17 cellular contexts compared by ENCODE assay signal in genomic region chr3:62249855-62250543, GRCh38.
DNase-seq lines count a peak whose midpoint lies in the region; ATAC-seq and TF ChIP-seq lines count a peak whose summit lies in the region.
"Had no signal": no experiment of that assay in that cellular context is flagged by ENCODE, and none has a peak within 500 bp of the region (broad histone marks: within the 10 kb centered on the region; RNA-seq: fewer than 3 reads in every experiment).

No MANE protein-coding gene starts in this region.

- WGBS in SK-N-SH (ENCODE audit: low lambda C conversion rate) = 100% methylated on average over 2 of the region's 2 CpGs
- no CpG with 5 or more reads among the region's 2 CpGs for WGBS in mesendoderm (ENCODE audit: extremely low coverage, insufficient coverage, low lambda C conversion rate)
- WGBS in heart right ventricle, 2 donors = 87 to 90% methylated on average over 2 of the region's 2 CpGs

- no peak overlapping the region for H3K27ac ChIP-seq in SK-N-SH (ENCODE audit: low read depth in 2 of 2, low read length in 1 of 2)
- H3K27ac ChIP-seq in left lung = peak overlapping the region; percentile 15 to 43
- no peak overlapping the region for H3K27ac ChIP-seq in mesendoderm (ENCODE audit: low read depth, low read length)
- no peak overlapping the region for H3K27ac ChIP-seq in heart right ventricle
- H3K27ac ChIP-seq: HL-60 had no signal

- H3K9me3 ChIP-seq in SK-N-SH (no peaks in the 10 kb centered on the region), left lung (no peaks in the 10 kb centered on the region), heart right ventricle (no peaks in the 10 kb centered on the region)

- DNase-seq in SK-N-SH (peak; percentile 19), left lung (no peak), mesendoderm (peak; percentile 35), heart right ventricle (no peak)
- DNase-seq: C1 segment of cervical spinal cord; CD4-positive, CD25-positive, alpha-beta regulatory T cell; CD8-positive, alpha-beta memory T cell; COR-L47; DMS153; DND-41 had no signal

- TF ChIP-seq EP300 in SK-N-SH (IDR thresholded peaks at IDR 0.05; ENCODE audit: borderline replicate concordance in 1 of 2, low read depth in 1 of 2, low read length in 1 of 2) = no peak

- H3K36me3 ChIP-seq in SK-N-SH (replicated peaks in 1 of 2; ENCODE audit: control insufficient read depth in 1 of 2, insufficient read depth in 2 of 2, low read length in 1 of 2) (peaks cover 0 to 4% of the 10 kb centered on the region in 2 experiments), left lung (no peaks in the 10 kb centered on the region), mesendoderm (ENCODE audit: control insufficient read depth, insufficient read depth, low read length) (no peaks in the 10 kb centered on the region), heart right ventricle (peaks cover 0 to 3% (median 0%) of the 10 kb centered on the region in 9 donors)

- H3K9ac ChIP-seq in SK-N-SH = no peak overlapping the region
- no peak overlapping the region for H3K9ac ChIP-seq in mesendoderm (ENCODE audit: low read length)

- H2BK15ac ChIP-seq in mesendoderm (replicated peaks; ENCODE audit: low read depth) = no peak overlapping the region

- H4K8ac ChIP-seq in mesendoderm (ENCODE audit: low read depth, low read length) = no peak overlapping the region

- H3K9me2 ChIP-seq in SK-N-SH = no peaks in the 10 kb centered on the region

- no peak overlapping the region for H3K18ac ChIP-seq in mesendoderm (ENCODE audit: low read length)

- H3K4me3 ChIP-seq in SK-N-SH (ENCODE audit: low read depth in 2 of 2, low read length in 1 of 2) = no peak overlapping the region
- H3K4me3 ChIP-seq in left lung = no peak overlapping the region
- no peak overlapping the region for H3K4me3 ChIP-seq in mesendoderm (ENCODE audit: low read length)
- no peak overlapping the region for H3K4me3 ChIP-seq in heart right ventricle
- H3K4me3 ChIP-seq: GM12878, GM23338, K562 had no signal

- TF ChIP-seq CTCF in SK-N-SH (IDR thresholded peaks at IDR 0.05) = no peak
- no peak for TF ChIP-seq CTCF in left lung (IDR thresholded peaks at IDR 0.05)
- no peak for TF ChIP-seq CTCF in heart right ventricle (IDR thresholded peaks at IDR 0.05)

- no peaks in the 10 kb centered on the region; the same call in 1 of the 2 replicates for H4K20me1 ChIP-seq in SK-N-SH (ENCODE audit: insufficient read depth)

- H2AFZ ChIP-seq in SK-N-SH (ENCODE audit: low read depth) = no peak overlapping the region
- H2AFZ ChIP-seq: GM23338 had no signal

- H3K4me1 ChIP-seq in SK-N-SH (ENCODE audit: control insufficient read depth in 1 of 2, insufficient read depth in 2 of 2, low read depth in 1 of 2, low read length in 1 of 2) (peaks cover 0 to 10% of the 10 kb centered on the region in 2 experiments; a peak in 2 of 4 replicates), left lung (peaks cover 0 to 15% of the 10 kb centered on the region in 2 donors), mesendoderm (ENCODE audit: control insufficient read depth, low read depth, low read length) (peaks cover 5% of the 10 kb centered on the region), heart right ventricle (peaks cover 0 to 55% (median 23%) of the 10 kb centered on the region in 9 donors)

- H2BK5ac ChIP-seq in mesendoderm (ENCODE audit: low read length) = no peak overlapping the region

- no peaks in the 10 kb centered on the region for H3K79me2 ChIP-seq in SK-N-SH (ENCODE audit: insufficient read depth)
- no peaks in the 10 kb centered on the region for H3K79me2 ChIP-seq in mesendoderm (ENCODE audit: control insufficient read depth, insufficient read depth, low read length)

- CTCF ChIA-PET in SK-N-SH (lab: Yijun Ruan, JAX) = interaction anchor here (0.7 to 1.8 kb wide), 8 partner anchors 8 to 310 kb away, joined by 3 to 4 read pairs (median 4); no protein-coding TSS in a partner anchor

- no peak overlapping the region for H4K5ac ChIP-seq in mesendoderm (ENCODE audit: low read length)

- no peak for ATAC-seq in SK-N-SH treated with all-trans-retinoic acid at 6 μM for 48 hours
- ATAC-seq in left lung = peak; percentile 65
- ATAC-seq in GM18519 (IDR thresholded peaks at IDR 0.05; ENCODE audit: low FRiP score, unreplicated experiment) = no peak
- no peak for ATAC-seq in GM19397 (IDR thresholded peaks at IDR 0.05; ENCODE audit: unreplicated experiment)
- ATAC-seq in heart right ventricle = no peak
- ATAC-seq: GM12878, K562 had no signal

- H3K4me2 ChIP-seq in SK-N-SH = no peak overlapping the region
- H3K4me2 ChIP-seq in mesendoderm (ENCODE audit: low read length) = no peak overlapping the region
- H3K4me2 ChIP-seq: GM23338 had no signal

- no peak overlapping the region for H3K4ac ChIP-seq in mesendoderm (ENCODE audit: low read depth, low read length)

- H2BK120ac ChIP-seq in mesendoderm (ENCODE audit: low read depth, low read length) = no peak overlapping the region

- intact Hi-C loops in left lung (cut with DNase I) = no loop called here
- intact Hi-C loops in heart right ventricle (cut with DNase I) = no loop called here

- no peaks in the 10 kb centered on the region for H3K79me1 ChIP-seq in mesendoderm (ENCODE audit: low read length)

- TF ChIP-seq RAD21 in SK-N-SH (IDR thresholded peaks at IDR 0.05; ENCODE audit: low read length) = no peak

- POLR2A ChIA-PET in SK-N-SH (lab: Yijun Ruan, JAX) = no interaction called here

- H3K56ac ChIP-seq in mesendoderm (ENCODE audit: low read length) = no peak overlapping the region

- no peak overlapping the region for H3K23ac ChIP-seq in mesendoderm (ENCODE audit: low read length)

- H2AK5ac ChIP-seq in mesendoderm (ENCODE audit: low read length) = no peak overlapping the region

- peaks cover 18% of the 10 kb centered on the region for H3F3A ChIP-seq in SK-N-SH (replicated peaks; ENCODE audit: insufficient read depth)

- H3K27me3 ChIP-seq in SK-N-SH (ENCODE audit: insufficient read depth) = no peaks in the 10 kb centered on the region
- no peaks in the 10 kb centered on the region for H3K27me3 ChIP-seq in left lung
- no peaks in the 10 kb centered on the region for H3K27me3 ChIP-seq in mesendoderm (ENCODE audit: insufficient read depth, low read length, poor library complexity)
- H3K27me3 ChIP-seq in heart right ventricle = no peaks in the 10 kb centered on the region

TF ChIP-seq in SK-N-SH, 30 proteins besides CTCF, POLR2A, EP300 and RAD21 (continues in another document):
- TF ChIP-seq NFIC (IDR thresholded peaks at IDR 0.05; ENCODE audit: borderline replicate concordance) = no peak
- no peak for TF ChIP-seq ZBTB33 (IDR thresholded peaks at IDR 0.05; ENCODE audit: borderline replicate concordance, low read depth)
- TF ChIP-seq PBX3 (IDR thresholded peaks at IDR 0.05) = no peak
- no peak for TF ChIP-seq TAF1 (IDR thresholded peaks at IDR 0.05; ENCODE audit: borderline replicate concordance, low read depth, low read length)

TF ChIP-seq in SK-N-SH treated with all-trans-retinoic acid at 6 μM for 48 hours, 23 proteins besides CTCF, POLR2A, EP300 and RAD21:
- TF ChIP-seq CREB5 (CRISPR knock-in tag; IDR thresholded peaks at IDR 0.05; ENCODE audit: low read depth) (no peak), ARNTL (CRISPR knock-in tag; IDR thresholded peaks at IDR 0.05; ENCODE audit: borderline replicate concordance, low read depth) (no peak), ZNF8 (CRISPR knock-in tag; IDR thresholded peaks at IDR 0.05) (no peak), GLIS3 (CRISPR knock-in tag; IDR thresholded peaks at IDR 0.05) (no peak), CSDC2 (CRISPR knock-in tag; IDR thresholded peaks at IDR 0.05) (no peak), TCF4 (CRISPR knock-in tag; IDR thresholded peaks at IDR 0.05; ENCODE audit: borderline replicate concordance) (no peak), ZFP30 (CRISPR knock-in tag; IDR thresholded peaks at IDR 0.05) (no peak), ISL1 (CRISPR knock-in tag; IDR thresholded peaks at IDR 0.05) (no peak), ZNF70 (CRISPR knock-in tag; IDR thresholded peaks at IDR 0.05) (no peak), CSRNP3 (CRISPR knock-in tag; IDR thresholded peaks at IDR 0.05) (no peak)
TF ChIP-seq in SK-N-SH treated with all-trans-retinoic acid at 6 μM for 48 hours: peak in this region for 0.

Comparison
In these comparisons a context has a peak if more than half of its experiments do, and no peak if none do; other contexts are left out.
1. DNase-seq: peak in SK-N-SH (single experiment) and mesendoderm (single experiment); none in left lung (0 of 2) and heart right ventricle (0 of 2).
2. H3K27ac ChIP-seq: peak in left lung (2 of 2); none in SK-N-SH (0 of 2), mesendoderm (single experiment) and heart right ventricle (0 of 10).